In the genomic region with DNA sequence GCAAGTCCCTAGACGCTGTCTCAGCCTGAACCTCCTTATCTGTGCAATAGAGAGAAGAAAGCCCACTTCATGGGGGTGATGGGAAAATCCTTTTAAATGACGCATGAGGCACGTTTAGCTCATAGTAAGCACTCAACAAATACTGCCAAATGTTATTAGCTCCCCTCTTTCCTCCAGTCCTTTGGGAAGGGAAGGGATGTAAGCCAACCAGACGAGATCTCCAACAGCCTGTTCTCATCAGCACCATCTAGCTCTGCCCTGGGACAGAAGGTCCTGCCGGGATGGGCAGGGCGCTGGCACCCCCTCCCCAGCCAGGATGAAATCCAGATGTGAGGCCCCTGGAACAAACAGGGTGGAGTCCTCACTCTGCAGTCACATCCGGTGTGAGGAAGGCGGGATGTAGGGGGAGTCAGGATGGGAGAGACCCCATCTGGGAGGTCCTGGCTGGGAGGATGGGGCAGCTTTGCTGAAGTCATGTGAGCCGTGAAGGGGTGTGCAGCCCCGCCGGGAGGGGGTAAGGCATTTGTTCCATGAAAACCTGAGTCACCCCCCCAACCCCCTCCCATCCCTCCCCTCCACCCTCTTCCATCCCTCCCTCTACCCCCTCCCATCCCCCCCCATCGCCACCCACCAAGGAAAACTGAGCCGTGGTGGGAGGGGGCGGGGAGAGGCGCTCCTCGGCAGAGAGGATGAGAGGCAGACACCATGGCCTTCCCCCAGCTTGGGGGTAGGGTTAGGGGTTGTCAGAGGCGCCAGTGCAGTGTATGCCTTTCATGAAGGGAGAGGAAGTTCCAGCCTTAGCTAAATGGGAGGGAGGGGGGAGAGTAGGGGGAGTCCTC, we compare ENCODE assay signal across 10 cellular contexts. TPM values are rescaled to one million over a fixed set of nuclear protein-coding genes. Genes with fewer than 3 reads are reported as not detected.
DNase-seq lines count a peak whose midpoint lies in the region; ATAC-seq and TF ChIP-seq lines count a peak whose summit lies in the region.
"Had no signal": no experiment of that assay in that cellular context is flagged by ENCODE, and none has a peak within 500 bp of the region (broad histone marks: within the 10 kb centered on the region; RNA-seq: fewer than 3 reads in every experiment).

No MANE protein-coding gene starts in this region.

- no peaks in the 10 kb centered on the region for H3K27me3 ChIP-seq in ACC112 (ENCODE audit: insufficient read depth, low read length)

- POLR2A ChIA-PET in activated CD4-positive, alpha-beta memory T cell treated with anti-CD3 and anti-CD28 coated beads, Interleukin-2, amount 10 ng/mL, durations not matched to agents 7 days and 5 days (lab: Charles Lee) = interaction anchor here (0.7 to 1.7 kb wide), 3 partner anchors 10 to 154 kb away, joined by 3 to 7 read pairs (median 3); a partner anchor contains a TSS

- H3K27me3 Mint-ChIP-seq in T-helper 17 cell = no peaks in the 10 kb centered on the region
- H3K27me3 Mint-ChIP-seq in osteocyte (ENCODE audit: unreplicated experiment) = no peaks in the 10 kb centered on the region
- H3K27me3 Mint-ChIP-seq in activated CD4-positive, alpha-beta memory T cell treated with anti-CD3 and anti-CD28 coated beads, Interleukin-2, amount 10 ng/mL, durations not matched to agents 7 days and 5 days = no peaks in the 10 kb centered on the region

- H3K4me1 Mint-ChIP-seq in T-helper 17 cell (peaks cover 23% of the 10 kb centered on the region), osteocyte (ENCODE audit: unreplicated experiment) (peaks cover 29% of the 10 kb centered on the region)
- H3K4me1 Mint-ChIP-seq in activated CD4-positive, alpha-beta memory T cell treated with anti-CD3 and anti-CD28 coated beads, Interleukin-2, amount 10 ng/mL, durations not matched to agents 7 days and 5 days = peaks cover 14% of the 10 kb centered on the region

- H3K4me3 ChIP-seq in ACC112 (ENCODE audit: low read depth, low read length) (peak overlapping the region; percentile 54), fibroblast of the aortic adventitia (ENCODE audit: low read depth, low read length) (peak overlapping the region; percentile 28)

- TF ChIP-seq CTCF in fibroblast of the aortic adventitia (IDR thresholded peaks at IDR 0.05; ENCODE audit: insufficient read depth, low read length) (no peak), osteocyte (IDR thresholded peaks at IDR 0.05) (no peak)

- H3K36me3 Mint-ChIP-seq in T-helper 17 cell (ENCODE audit: low read depth) (peaks cover 5% of the 10 kb centered on the region), osteocyte (ENCODE audit: unreplicated experiment) (peaks cover 8% of the 10 kb centered on the region)
- H3K36me3 Mint-ChIP-seq in activated CD4-positive, alpha-beta memory T cell treated with anti-CD3 and anti-CD28 coated beads, Interleukin-2, amount 10 ng/mL, durations not matched to agents 7 days and 5 days (ENCODE audit: low read depth) = peaks cover 4% of the 10 kb centered on the region

- H3K9me3 ChIP-seq in T-helper 17 cell (ENCODE audit: control insufficient read depth, low read length, poor library complexity, severe bottlenecking) = no peaks in the 10 kb centered on the region

- no peak for DNase-seq in T-helper 17 cell
- peak; percentile 100 for DNase-seq in fibroblast of the aortic adventitia (ENCODE audit: low read depth)
- DNase-seq in osteocyte (ENCODE audit: extremely low spot score, unreplicated experiment) = peak; percentile 86
- no peak for DNase-seq in GM19240 (ENCODE audit: insufficient read length, low spot score)
- DNase-seq in occipital lobe (lab: John Stamatoyannopoulos, UW) = no peak
- no peak for DNase-seq in NK-92 (lab: John Stamatoyannopoulos, UW; ENCODE audit: unreplicated experiment)
- DNase-seq in activated CD4-positive, alpha-beta memory T cell treated with anti-CD3 and anti-CD28 coated beads, Interleukin-2, amount 10 ng/mL, durations not matched to agents 7 days and 5 days = no peak
- DNase-seq: NCI-H1436 had no signal

- H3K4me3 Mint-ChIP-seq in T-helper 17 cell (no peak overlapping the region), osteocyte (ENCODE audit: unreplicated experiment) (peak overlapping the region; percentile 61)
- H3K4me3 Mint-ChIP-seq in activated CD4-positive, alpha-beta memory T cell treated with anti-CD3 and anti-CD28 coated beads, Interleukin-2, amount 10 ng/mL, durations not matched to agents 7 days and 5 days = no peak overlapping the region
- H3K4me3 Mint-ChIP-seq: T-helper 1 cell treated with Interleukin-12 subunit alpha and Interleukin-12 subunit beta and Interleukin-4 antibody, amounts not matched to agents 30 μg/mL and 1 μg/mL, for 36 hours had no signal

- no peak for ATAC-seq in T-helper 17 cell

- no peak overlapping the region for H2AFZ ChIP-seq in ACC112 (ENCODE audit: low read length, unreplicated experiment)

- H3K27ac Mint-ChIP-seq in T-helper 17 cell = peak overlapping the region; percentile 63
- peak overlapping the region; percentile 77 for H3K27ac Mint-ChIP-seq in osteocyte (ENCODE audit: unreplicated experiment)
- H3K27ac Mint-ChIP-seq in activated CD4-positive, alpha-beta memory T cell treated with anti-CD3 and anti-CD28 coated beads, Interleukin-2, amount 10 ng/mL, durations not matched to agents 7 days and 5 days = no peak overlapping the region

- H3K79me2 ChIP-seq in ACC112 (ENCODE audit: control insufficient read depth, insufficient read depth, low read length, unreplicated experiment) = peaks cover 11% of the 10 kb centered on the region

- H3K4me1 ChIP-seq in ACC112 (ENCODE audit: control insufficient read depth, insufficient read depth, low read length, unreplicated experiment) = peaks cover 15% of the 10 kb centered on the region

- CTCF ChIA-PET in activated CD4-positive, alpha-beta memory T cell treated with anti-CD3 and anti-CD28 coated beads, Interleukin-2, amount 10 ng/mL, durations not matched to agents 7 days and 5 days (lab: Charles Lee) = interaction anchor here (5.5 kb wide), 1 partner anchor 24 kb away, joined by 51 read pairs; a partner anchor contains a TSS

- no peaks in the 10 kb centered on the region for H3K9me3 Mint-ChIP-seq in osteocyte (ENCODE audit: unreplicated experiment)
- no peaks in the 10 kb centered on the region for H3K9me3 Mint-ChIP-seq in activated CD4-positive, alpha-beta memory T cell treated with anti-CD3 and anti-CD28 coated beads, Interleukin-2, amount 10 ng/mL, durations not matched to agents 7 days and 5 days
- H3K9me3 Mint-ChIP-seq: T-helper 1 cell treated with Interleukin-12 subunit alpha and Interleukin-12 subunit beta and Interleukin-4 antibody, amounts not matched to agents 30 μg/mL and 1 μg/mL, for 36 hours had no signal

- no peaks in the 10 kb centered on the region for H3K36me3 ChIP-seq in ACC112 (ENCODE audit: insufficient read depth, low read length)

- H3K27ac ChIP-seq in ACC112 (ENCODE audit: low read depth, low read length) = peak overlapping the region; percentile 87

RNA-seq across cellular contexts. Expression of a gene that starts 4.5 kb away (rescaled TPM):
- total RNA-seq in T-helper 17 cell (10 to 100 TPM; 14.2 to 18.1 TPM), fibroblast of the aortic adventitia (ENCODE audit: low replicate concordance) (9.7 and 44.6 TPM in 2 replicates), osteocyte (21.8 and 23.6 TPM in 2 replicates), occipital lobe (4.7 TPM)
- total RNA-seq in activated CD4-positive, alpha-beta memory T cell treated with anti-CD3 and anti-CD28 coated beads, Interleukin-2, amount 10 ng/mL, durations not matched to agents 7 days and 5 days = 10 to 100 TPM in 1 of 2 experiments, 1 to 10 TPM in 1; 9.5 to 10.6 TPM

RNA-seq across cellular contexts. Expression of a gene that starts 25.4 kb away (rescaled TPM):
- total RNA-seq in T-helper 17 cell (10 to 100 TPM; 33.8 to 44.2 TPM), fibroblast of the aortic adventitia (ENCODE audit: low replicate concordance) (23.1 and 33.9 TPM in 2 replicates), osteocyte (53.4 and 57.0 TPM in 2 replicates), occipital lobe (8.9 TPM)
- total RNA-seq in activated CD4-positive, alpha-beta memory T cell treated with anti-CD3 and anti-CD28 coated beads, Interleukin-2, amount 10 ng/mL, durations not matched to agents 7 days and 5 days = 10 to 100 TPM; 55.4 to 58.6 TPM

RNA-seq across cellular contexts. Expression of a gene that starts 31.8 kb away (rescaled TPM):
- total RNA-seq in T-helper 17 cell (100 to 1,000 TPM; 204 to 229 TPM), fibroblast of the aortic adventitia (ENCODE audit: low replicate concordance) (72.9 and 116 TPM in 2 replicates), osteocyte (82.3 and 87.2 TPM in 2 replicates), occipital lobe (21.4 TPM)
- 100 to 1,000 TPM; 314 to 331 TPM for total RNA-seq in activated CD4-positive, alpha-beta memory T cell treated with anti-CD3 and anti-CD28 coated beads, Interleukin-2, amount 10 ng/mL, durations not matched to agents 7 days and 5 days

RNA-seq across cellular contexts. Expression of a gene that starts 44.3 kb away (rescaled TPM):
- 10 to 100 TPM; 18.7 to 28.1 TPM for total RNA-seq in T-helper 17 cell
- total RNA-seq in fibroblast of the aortic adventitia (ENCODE audit: low replicate concordance) = 6.5 and 45.7 TPM in 2 replicates
- 31.8 and 35.5 TPM in 2 replicates for total RNA-seq in osteocyte
- total RNA-seq in occipital lobe = 1.6 TPM
- 10 to 100 TPM; 23.8 to 24.3 TPM for total RNA-seq in activated CD4-positive, alpha-beta memory T cell treated with anti-CD3 and anti-CD28 coated beads, Interleukin-2, amount 10 ng/mL, durations not matched to agents 7 days and 5 days

Comparison
In these comparisons a context has a peak if more than half of its experiments do, and no peak if none do; other contexts are left out.
1. DNase-seq: peak in fibroblast of the aortic adventitia (single experiment) and osteocyte (single experiment); none in T-helper 17 cell (0 of 3), GM19240 (single experiment), occipital lobe (single experiment), NK-92 (single experiment) and activated CD4-positive, alpha-beta memory T cell treated with anti-CD3 and anti-CD28 coated beads, Interleukin-2, amount 10 ng/mL, durations not matched to agents 7 days and 5 days (single experiment).